In genomic region chr7:19585761-19586160, GRCh38 we compare ENCODE assay signal across 18 cellular contexts.
DNase-seq lines count a peak whose midpoint lies in the region; TF ChIP-seq lines count a peak whose summit lies in the region.
"Had no signal": no experiment of that assay in that cellular context is flagged by ENCODE, and none has a peak within 500 bp of the region (broad histone marks: within the 10 kb centered on the region; RNA-seq: fewer than 3 reads in every experiment).

No MANE protein-coding gene starts in this region.

- H3K27me3 Mint-ChIP-seq in HFFc6 (ENCODE audit: insufficient read depth): no peaks in the 10 kb centered on the region
- H3K27me3 Mint-ChIP-seq in activated T-cell treated with anti-CD3 and anti-CD28 coated beads, Interleukin-2, amount 50 U/mL, for 24 hours: no peaks in the 10 kb centered on the region
- H3K27me3 Mint-ChIP-seq: CD4-positive, CD25-positive, alpha-beta regulatory T cell had no signal

- no peak overlapping the region for H3K27ac Mint-ChIP-seq in HFFc6
- no peak overlapping the region for H3K27ac Mint-ChIP-seq in activated T-cell treated with anti-CD3 and anti-CD28 coated beads, Interleukin-2, amount 50 U/mL, for 24 hours
- H3K27ac Mint-ChIP-seq: CD4-positive, CD25-positive, alpha-beta regulatory T cell; GM23338; H9; IgD-negative memory B cell had no signal

- no peak overlapping the region for H2BK5ac ChIP-seq in trophoblast cell (ENCODE audit: low read depth, low read length, poor library complexity)

- no peaks in the 10 kb centered on the region for H3K36me3 Mint-ChIP-seq in HFFc6 (ENCODE audit: low read depth)
- H3K36me3 Mint-ChIP-seq in activated T-cell treated with anti-CD3 and anti-CD28 coated beads, Interleukin-2, amount 50 U/mL, for 24 hours (ENCODE audit: low read depth): no peaks in the 10 kb centered on the region
- H3K36me3 Mint-ChIP-seq: CD4-positive, CD25-positive, alpha-beta regulatory T cell; IgD-negative memory B cell had no signal

- H3K4me1 ChIP-seq in trophoblast cell (ENCODE audit: control insufficient read depth in 1 of 2, insufficient read depth in 2 of 2, low read length in 2 of 2): no peaks in the 10 kb centered on the region
- H3K4me1 ChIP-seq: BE2C had no signal

- no peak overlapping the region for H2BK12ac ChIP-seq in trophoblast cell (ENCODE audit: low read length)

- DNase-seq in LHCN-M2 (ENCODE audit: low read depth): peak; percentile 9
- DNase-seq in choroid plexus epithelial cell (ENCODE audit: low read depth): peak; percentile 39
- peak in 1 of 2 donors; percentile 5 for DNase-seq in trophoblast cell
- no peak for DNase-seq in HFFc6
- DNase-seq in effector CD4-positive, alpha-beta T cell: no peak
- DNase-seq in activated T-cell treated with anti-CD3 and anti-CD28 coated beads, Interleukin-2, amount 50 U/mL, for 24 hours: no peak
- DNase-seq: ACHN; BE2C; C1 segment of cervical spinal cord; CD4-positive, CD25-positive, alpha-beta regulatory T cell; DMS153; DMS79; GDM1; H9; KBM-7 had no signal

- H2AFZ ChIP-seq in trophoblast cell (ENCODE audit: insufficient read depth, low read length, poor library complexity): no peak overlapping the region
- H2AFZ ChIP-seq: GM23338 had no signal

- no peaks in the 10 kb centered on the region for H3K79me1 ChIP-seq in trophoblast cell (ENCODE audit: low read length)

- H2BK120ac ChIP-seq in trophoblast cell (ENCODE audit: insufficient read depth, low read length, poor library complexity): no peak overlapping the region

- no peak overlapping the region for H3K4me3 ChIP-seq in choroid plexus epithelial cell (ENCODE audit: low read depth, low read length)
- H3K4me3 ChIP-seq in trophoblast cell (ENCODE audit: low read depth, low read length): no peak overlapping the region
- H3K4me3 ChIP-seq: GM23338 had no signal

- no peaks in the 10 kb centered on the region for H3K9me3 ChIP-seq in trophoblast cell (ENCODE audit: insufficient read depth, low read depth, low read length)
- H3K9me3 ChIP-seq: BE2C had no signal

- no peaks in the 10 kb centered on the region for H3K36me3 ChIP-seq in trophoblast cell (ENCODE audit: control insufficient read depth in 1 of 2, insufficient read depth in 2 of 2, low read length in 2 of 2)
- H3K36me3 ChIP-seq: BE2C had no signal

- TF ChIP-seq CTCF in choroid plexus epithelial cell (conservative IDR thresholded peaks at IDR 0.05; ENCODE audit: low read depth, low read length) (no peak), HFFc6 (IDR thresholded peaks at IDR 0.05) (no peak)

- no peak overlapping the region for H3K14ac ChIP-seq in trophoblast cell (ENCODE audit: low read length)

- no peak overlapping the region for H4K12ac ChIP-seq in trophoblast cell (ENCODE audit: low read depth, low read length)

- peak overlapping the region; percentile 69 for H3K23ac ChIP-seq in trophoblast cell (ENCODE audit: low read length)

- no peaks in the 10 kb centered on the region for H3K9me3 Mint-ChIP-seq in HFFc6
- peaks cover 3% of the 10 kb centered on the region for H3K9me3 Mint-ChIP-seq in activated T-cell treated with anti-CD3 and anti-CD28 coated beads, Interleukin-2, amount 50 U/mL, for 24 hours
- H3K9me3 Mint-ChIP-seq: GM23338, H9, IgD-negative memory B cell had no signal

- WGBS in trophoblast cell (ENCODE audit: extremely low coverage, insufficient coverage, insufficient read length): no CpG with 5 or more reads among the region's 2 CpGs

- no peaks in the 10 kb centered on the region for H3K4me1 Mint-ChIP-seq in HFFc6 (ENCODE audit: low read depth)
- no peaks in the 10 kb centered on the region for H3K4me1 Mint-ChIP-seq in activated T-cell treated with anti-CD3 and anti-CD28 coated beads, Interleukin-2, amount 50 U/mL, for 24 hours (ENCODE audit: low read depth)
- H3K4me1 Mint-ChIP-seq: CD4-positive, CD25-positive, alpha-beta regulatory T cell; GM23338; H9; IgD-negative memory B cell had no signal

- H3K27ac ChIP-seq in trophoblast cell (ENCODE audit: low read depth, low read length): no peak overlapping the region
- H3K27ac ChIP-seq: HL-60 had no signal

- no peak overlapping the region for H3K4me3 Mint-ChIP-seq in HFFc6
- no peak overlapping the region for H3K4me3 Mint-ChIP-seq in activated T-cell treated with anti-CD3 and anti-CD28 coated beads, Interleukin-2, amount 50 U/mL, for 24 hours
- H3K4me3 Mint-ChIP-seq: CD4-positive, CD25-positive, alpha-beta regulatory T cell; GM23338; H9; IgD-negative memory B cell had no signal

- no peak overlapping the region for H3K4me2 ChIP-seq in trophoblast cell (ENCODE audit: low read length)
- H3K4me2 ChIP-seq: GM23338 had no signal

- no peak overlapping the region for H3K9ac ChIP-seq in trophoblast cell (ENCODE audit: low read length)

- no peaks in the 10 kb centered on the region for H3K27me3 ChIP-seq in trophoblast cell (ENCODE audit: insufficient read depth, low read length)
- H3K27me3 ChIP-seq: BE2C had no signal

- H4K91ac ChIP-seq in trophoblast cell (ENCODE audit: low read depth, low read length): no peak overlapping the region

- H3K79me2 ChIP-seq in trophoblast cell (ENCODE audit: control insufficient read depth, insufficient read depth, low read length, poor library complexity): no peaks in the 10 kb centered on the region

- no peak overlapping the region for H3K4ac ChIP-seq in trophoblast cell (ENCODE audit: low read depth, low read length)

- H3K18ac ChIP-seq in trophoblast cell (ENCODE audit: low read length): no peak overlapping the region

- H2AK5ac ChIP-seq in trophoblast cell (ENCODE audit: low read length): no peak overlapping the region

- H4K8ac ChIP-seq in trophoblast cell (ENCODE audit: low read depth, low read length): no peak overlapping the region

Comparison
In these comparisons a context has a peak if more than half of its experiments do, and no peak if none do; other contexts are left out.
1. DNase-seq: peak in LHCN-M2 (single experiment) and choroid plexus epithelial cell (single experiment); none in HFFc6 (single experiment), effector CD4-positive, alpha-beta T cell (single experiment) and activated T-cell treated with anti-CD3 and anti-CD28 coated beads, Interleukin-2, amount 50 U/mL, for 24 hours (single experiment).